Comparison of ENCODE assay signal across 21 cellular contexts in genomic region chr14:66281036-66281776, GRCh38.
DNase-seq lines count a peak whose midpoint lies in the region; ATAC-seq and TF ChIP-seq lines count a peak whose summit lies in the region.
"Had no signal": no experiment of that assay in that cellular context is flagged by ENCODE, and none has a peak within 500 bp of the region (broad histone marks: within the 10 kb centered on the region; RNA-seq: fewer than 3 reads in every experiment).

No MANE protein-coding gene starts in this region.

- H3K4me3 Mint-ChIP-seq in stimulated activated naive CD8-positive, alpha-beta T cell treated with anti-CD3 and anti-CD28 coated beads, Interleukin-15, amount 100 ng/mL, for 72 hours, result no peak overlapping the region
- H3K4me3 Mint-ChIP-seq: activated B cell treated with CpG ODN at 0.5 μM for 24 hours had no signal

- no peaks in the 10 kb centered on the region for H3K9me3 ChIP-seq in right cardiac atrium (ENCODE audit: control insufficient read depth, low read length)
- H3K9me3 ChIP-seq: BLaER1 treated with 17β-estradiol and CSF1 and Interleukin-3, amounts not matched to agents 10 nM and 100 nM; thyroid gland had no signal

- peaks cover 5 to 19% of the 10 kb centered on the region in 2 donors for H3K9me3 Mint-ChIP-seq in stimulated activated naive CD8-positive, alpha-beta T cell treated with anti-CD3 and anti-CD28 coated beads, Interleukin-15, amount 100 ng/mL, for 72 hours
- H3K9me3 Mint-ChIP-seq: activated T-helper 2 cell treated with anti-CD3 and anti-CD28 coated beads, Interferon-gamma antibody, Interleukin-2, Interleukin-4, amounts not matched to agents 10 μg/mL and 5 μg/mL and 100 μg/mL, durations not matched to agents 14 hours and 24 hours and 36 hours had no signal

- no peak overlapping the region for H3K27ac Mint-ChIP-seq in stimulated activated naive CD8-positive, alpha-beta T cell treated with anti-CD3 and anti-CD28 coated beads, Interleukin-15, amount 100 ng/mL, for 72 hours
- H3K27ac Mint-ChIP-seq: activated B cell treated with CpG ODN at 0.5 μM for 24 hours; activated T-helper 2 cell treated with anti-CD3 and anti-CD28 coated beads, Interferon-gamma antibody, Interleukin-2, Interleukin-4, amounts not matched to agents 10 μg/mL and 5 μg/mL and 100 μg/mL, durations not matched to agents 14 hours and 24 hours and 36 hours had no signal

- no peak overlapping the region for H3K4me3 ChIP-seq in AG10803 (ENCODE audit: low read length)
- no peak overlapping the region for H3K4me3 ChIP-seq in coronary artery
- H3K4me3 ChIP-seq in right cardiac atrium (ENCODE audit: low read length), result no peak overlapping the region
- H3K4me3 ChIP-seq in rectal smooth muscle tissue (ENCODE audit: low read length), result no peak overlapping the region
- H3K4me3 ChIP-seq: BLaER1 treated with 17β-estradiol and CSF1 and Interleukin-3, amounts not matched to agents 10 nM and 100 nM; thyroid gland had no signal

- no peaks in the 10 kb centered on the region for H3K36me3 ChIP-seq in rectal smooth muscle tissue (ENCODE audit: control insufficient read depth, insufficient read depth, low read length)
- H3K36me3 ChIP-seq: BLaER1 treated with 17β-estradiol and CSF1 and Interleukin-3, amounts not matched to agents 10 nM and 100 nM; thyroid gland had no signal

- TF ChIP-seq CTCF in AG10803 (conservative IDR thresholded peaks at IDR 0.05; ENCODE audit: low read length) (no peak), coronary artery (IDR thresholded peaks at IDR 0.05) (no peak)

- peak overlapping the region; percentile 36 to 47 for H3K27ac ChIP-seq in coronary artery
- H3K27ac ChIP-seq in right cardiac atrium (ENCODE audit: low read length), result peak overlapping the region; percentile 58
- H3K27ac ChIP-seq in rectal smooth muscle tissue (ENCODE audit: low read depth, low read length), result peak overlapping the region; percentile 56
- H3K27ac ChIP-seq: BLaER1 treated with 17β-estradiol and CSF1 and Interleukin-3, amounts not matched to agents 10 nM and 100 nM had no signal

- no peaks in the 10 kb centered on the region for H3K27me3 Mint-ChIP-seq in stimulated activated naive CD8-positive, alpha-beta T cell treated with anti-CD3 and anti-CD28 coated beads, Interleukin-15, amount 100 ng/mL, for 72 hours
- H3K27me3 Mint-ChIP-seq: activated B cell treated with CpG ODN at 0.5 μM for 24 hours had no signal

- peak; percentile 36 for DNase-seq in AG10803 (ENCODE audit: low read depth)
- peak; percentile 79 for DNase-seq in coronary artery (ENCODE audit: low spot score)
- DNase-seq in right cardiac atrium, result peak; percentile 71 to 78 (median 75)
- DNase-seq in stimulated activated naive CD8-positive, alpha-beta T cell treated with anti-CD3 and anti-CD28 coated beads, Interleukin-15, amount 100 ng/mL, for 72 hours, result no peak
- no peak for DNase-seq in T-helper 2 cell
- no peak for DNase-seq in NCI-H2107 treated with DMSO at 0.1 percent for 48 hours (lab: John Stamatoyannopoulos, UW; ENCODE audit: unreplicated experiment)
- DNase-seq: activated B cell treated with CpG ODN at 0.5 μM for 24 hours; activated CD8-positive, alpha-beta memory T cell treated with anti-CD3 and anti-CD28 coated beads for 24 hours; amniotic stem cell; GDM1; KBM-7; mesendoderm; MV-4-11; NCI-H2029; NCI-H510A; SHP77 treated with DMSO at 0.1 percent for 48 hours; thyroid gland had no signal

- WGBS in right cardiac atrium, result 56% methylated on average over 9 of the region's 9 CpGs

- H3K27me3 ChIP-seq in right cardiac atrium (ENCODE audit: control insufficient read depth, insufficient read depth), result no peaks in the 10 kb centered on the region
- H3K27me3 ChIP-seq in rectal smooth muscle tissue (ENCODE audit: control insufficient read depth, insufficient read depth, low read length), result no peaks in the 10 kb centered on the region
- H3K27me3 ChIP-seq: BLaER1 treated with 17β-estradiol and CSF1 and Interleukin-3, amounts not matched to agents 10 nM and 100 nM; thyroid gland had no signal

- H3K4me1 ChIP-seq in right cardiac atrium (ENCODE audit: control insufficient read depth, insufficient read depth, low read length) (no peaks in the 10 kb centered on the region), rectal smooth muscle tissue (ENCODE audit: control insufficient read depth, insufficient read depth, low read length) (peaks cover 5% of the 10 kb centered on the region)
- H3K4me1 ChIP-seq: BLaER1 treated with 17β-estradiol and CSF1 and Interleukin-3, amounts not matched to agents 10 nM and 100 nM; thyroid gland had no signal

- intact Hi-C loops in right cardiac atrium (cut with DNase I), result no loop called here

- no peaks in the 10 kb centered on the region for H3K4me1 Mint-ChIP-seq in stimulated activated naive CD8-positive, alpha-beta T cell treated with anti-CD3 and anti-CD28 coated beads, Interleukin-15, amount 100 ng/mL, for 72 hours
- H3K4me1 Mint-ChIP-seq: activated B cell treated with CpG ODN at 0.5 μM for 24 hours had no signal

- no peak overlapping the region for H3K9ac ChIP-seq in rectal smooth muscle tissue (ENCODE audit: low read length)
- H3K9ac ChIP-seq: BLaER1 treated with 17β-estradiol and CSF1 and Interleukin-3, amounts not matched to agents 10 nM and 100 nM had no signal

- ATAC-seq in right cardiac atrium (peak; percentile 89 to 95), HG02840 (IDR thresholded peaks at IDR 0.05; ENCODE audit: low FRiP score, unreplicated experiment) (no peak)
- ATAC-seq in stimulated activated naive CD8-positive, alpha-beta T cell treated with anti-CD3 and anti-CD28 coated beads, Interleukin-15, amount 100 ng/mL, for 72 hours, result no peak

Comparison
In these comparisons a context has a peak if more than half of its experiments do, and no peak if none do; other contexts are left out.
1. DNase-seq: peak in AG10803 (single experiment), coronary artery (single experiment) and right cardiac atrium (3 of 3); none in stimulated activated naive CD8-positive, alpha-beta T cell treated with anti-CD3 and anti-CD28 coated beads, Interleukin-15, amount 100 ng/mL, for 72 hours (0 of 2), T-helper 2 cell (0 of 5) and NCI-H2107 treated with DMSO at 0.1 percent for 48 hours (single experiment).
2. ATAC-seq: peak in right cardiac atrium (2 of 2); none in stimulated activated naive CD8-positive, alpha-beta T cell treated with anti-CD3 and anti-CD28 coated beads, Interleukin-15, amount 100 ng/mL, for 72 hours (single experiment) and HG02840 (single experiment).
3. Peak in every context shown above with its lines, with median percentiles within 50 percentile points of each other: H3K27ac ChIP-seq.